Comparison of ENCODE assay signal across 14 cellular contexts in the genomic region with DNA sequence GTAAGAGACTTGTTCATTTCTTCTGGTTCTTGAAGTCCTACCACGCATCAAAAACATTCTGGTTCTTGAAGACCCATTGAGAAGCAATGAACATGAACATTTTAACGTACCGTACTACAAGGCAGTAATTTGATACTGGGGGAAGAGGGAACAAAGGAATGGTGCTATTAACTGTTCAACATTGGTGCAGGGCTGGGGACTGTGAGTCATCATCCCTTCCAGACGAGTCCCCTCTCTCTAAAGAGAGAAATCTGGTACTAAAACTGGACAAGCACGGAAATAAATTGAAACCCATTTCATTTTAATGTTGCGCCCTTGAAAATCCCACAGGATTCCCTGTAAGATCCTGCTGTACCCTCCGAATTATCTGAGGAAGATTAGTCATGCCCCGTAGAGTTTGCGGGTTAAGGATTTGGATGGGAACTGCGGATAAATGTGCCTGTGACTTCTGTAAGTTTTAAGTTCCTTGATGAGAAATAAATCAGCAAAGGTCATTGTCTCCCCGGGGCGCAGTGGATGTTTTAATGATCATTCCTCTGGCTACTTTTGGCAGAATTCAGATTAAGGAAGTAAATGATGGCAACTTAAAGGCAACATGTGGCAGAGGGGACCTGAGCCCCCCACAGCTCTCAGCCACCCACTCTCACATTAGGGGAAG.
DNase-seq lines count a peak whose midpoint lies in the region; FAIRE-seq and TF ChIP-seq lines count a peak whose summit lies in the region.
"Had no signal": no experiment of that assay in that cellular context is flagged by ENCODE, and none has a peak within 500 bp of the region (broad histone marks: within the 10 kb centered on the region; RNA-seq: fewer than 3 reads in every experiment).

No MANE protein-coding gene starts in this region.

- H2AK5ac ChIP-seq in mesendoderm (ENCODE audit: low read length) = no peak overlapping the region

- H3K27ac ChIP-seq in mesendoderm (ENCODE audit: low read depth, low read length) = no peak overlapping the region
- H3K27ac ChIP-seq: GM23248, Peyer's patch, skin epidermis had no signal

- no peak overlapping the region for H2BK120ac ChIP-seq in mesendoderm (ENCODE audit: low read depth, low read length)

- no peak overlapping the region for H3K4me2 ChIP-seq in mesendoderm (ENCODE audit: low read length)

- H3K4me3 ChIP-seq in adipocyte (ENCODE audit: low read length) (no peak overlapping the region), mesendoderm (ENCODE audit: low read length) (no peak overlapping the region)
- H3K4me3 ChIP-seq: GM23248, Peyer's patch, skin epidermis had no signal

- no peak overlapping the region for H2BK5ac ChIP-seq in mesendoderm (ENCODE audit: low read length)

- H4K5ac ChIP-seq in mesendoderm (ENCODE audit: low read length) = no peak overlapping the region

- peak overlapping the region; percentile 54 for H3K56ac ChIP-seq in mesendoderm (ENCODE audit: low read length)

- H2BK15ac ChIP-seq in mesendoderm (replicated peaks; ENCODE audit: low read depth) = no peak overlapping the region

- peak; percentile 96 for DNase-seq in DMS79 treated with DMSO at 0.1 percent for 48 hours (lab: John Stamatoyannopoulos, UW)
- DNase-seq in HTR-8/SVneo (ENCODE audit: insufficient read length, low spot score) = peak; percentile 35
- peak; percentile 19 for DNase-seq in adipocyte (ENCODE audit: low read depth)
- DNase-seq in mesendoderm = peak; percentile 23
- DNase-seq in GM19240 (ENCODE audit: insufficient read length, low spot score) = no peak
- no peak for DNase-seq in NCI-H524 treated with DMSO at 0.1 percent for 48 hours (lab: John Stamatoyannopoulos, UW)
- DNase-seq in T1000 (lab: John Stamatoyannopoulos, UW) = no peak
- DNase-seq in GM12891 (ENCODE audit: insufficient read length, low spot score) = no peak
- DNase-seq: activated CD8-positive, alpha-beta memory T cell treated with anti-CD3 and anti-CD28 coated beads for 24 hours; NCI-H1930; Peyer's patch had no signal

- no peaks in the 10 kb centered on the region for H3K4me1 ChIP-seq in adipocyte (ENCODE audit: control insufficient read depth, insufficient read depth, low read length)
- peaks cover 4% of the 10 kb centered on the region for H3K4me1 ChIP-seq in mesendoderm (ENCODE audit: control insufficient read depth, low read depth, low read length)
- H3K4me1 ChIP-seq: Peyer's patch had no signal

- no peaks in the 10 kb centered on the region for H3K36me3 ChIP-seq in adipocyte (ENCODE audit: control insufficient read depth, insufficient read depth, low read length, severe bottlenecking)
- H3K36me3 ChIP-seq in mesendoderm (ENCODE audit: control insufficient read depth, insufficient read depth, low read length) = no peaks in the 10 kb centered on the region
- H3K36me3 ChIP-seq: Peyer's patch had no signal

- no peak overlapping the region for H4K8ac ChIP-seq in mesendoderm (ENCODE audit: low read depth, low read length)

- FAIRE-seq in HTR-8/SVneo (lab: Jason Lieb, UNC) (peak; percentile 23), GM12891 (lab: Jason Lieb, UNC) (no peak)
- FAIRE-seq: keratinocyte had no signal

- H3K9ac ChIP-seq in adipocyte (ENCODE audit: low read length) (no peak overlapping the region), mesendoderm (ENCODE audit: low read length) (no peak overlapping the region)
- H3K9ac ChIP-seq: GM23248 had no signal

- no peak overlapping the region for H3K4ac ChIP-seq in mesendoderm (ENCODE audit: low read depth, low read length)

- H3K18ac ChIP-seq in mesendoderm (ENCODE audit: low read length) = peak overlapping the region; percentile 1

- no peaks in the 10 kb centered on the region for H3K9me3 ChIP-seq in adipocyte (ENCODE audit: control insufficient read depth, low read length)
- H3K9me3 ChIP-seq: Peyer's patch had no signal

- WGBS in mesendoderm (ENCODE audit: extremely low coverage, insufficient coverage, low lambda C conversion rate) = no CpG with 5 or more reads among the region's 12 CpGs

- no peaks in the 10 kb centered on the region for H3K79me2 ChIP-seq in mesendoderm (ENCODE audit: control insufficient read depth, insufficient read depth, low read length)

- peaks cover 15% of the 10 kb centered on the region for H3K27me3 ChIP-seq in adipocyte (replicated peaks; ENCODE audit: control insufficient read depth, insufficient read depth, low read length)
- H3K27me3 ChIP-seq in mesendoderm (ENCODE audit: insufficient read depth, low read length, poor library complexity) = no peaks in the 10 kb centered on the region
- H3K27me3 ChIP-seq: Peyer's patch had no signal

- no peaks in the 10 kb centered on the region for H3K79me1 ChIP-seq in mesendoderm (ENCODE audit: low read length)

- H3K23ac ChIP-seq in mesendoderm (ENCODE audit: low read length) = no peak overlapping the region

- TF ChIP-seq POLR2A in GM12891 (IDR thresholded peaks at IDR 0.05; ENCODE audit: low read depth, low read length) = no peak

TF ChIP-seq in GM12891, 5 proteins besides CTCF, POLR2A, EP300 and RAD21:
- no peak for TF ChIP-seq PAX5 (IDR thresholded peaks at IDR 0.05; ENCODE audit: insufficient read depth, low read length, severe bottlenecking)
- TF ChIP-seq TAF1 (IDR thresholded peaks at IDR 0.05; ENCODE audit: low read depth, low read length) = no peak
- no peak for TF ChIP-seq POLR2AphosphoS5 (IDR thresholded peaks at IDR 0.05; ENCODE audit: low read depth, low read length)
- TF ChIP-seq SPI1 (IDR thresholded peaks at IDR 0.05; ENCODE audit: low read depth, low read length) = no peak
- no peak for TF ChIP-seq POU2F2 (IDR thresholded peaks at IDR 0.05; ENCODE audit: low read depth, low read length)

Comparison
In these comparisons a context has a peak if more than half of its experiments do, and no peak if none do; other contexts are left out.
1. DNase-seq: peak in DMS79 treated with DMSO at 0.1 percent for 48 hours (single experiment), HTR-8/SVneo (single experiment), adipocyte (single experiment) and mesendoderm (single experiment); none in GM19240 (single experiment), NCI-H524 treated with DMSO at 0.1 percent for 48 hours (single experiment), T1000 (single experiment) and GM12891 (single experiment).